ENCODE assay signal across 20 cellular contexts in the genomic region with DNA sequence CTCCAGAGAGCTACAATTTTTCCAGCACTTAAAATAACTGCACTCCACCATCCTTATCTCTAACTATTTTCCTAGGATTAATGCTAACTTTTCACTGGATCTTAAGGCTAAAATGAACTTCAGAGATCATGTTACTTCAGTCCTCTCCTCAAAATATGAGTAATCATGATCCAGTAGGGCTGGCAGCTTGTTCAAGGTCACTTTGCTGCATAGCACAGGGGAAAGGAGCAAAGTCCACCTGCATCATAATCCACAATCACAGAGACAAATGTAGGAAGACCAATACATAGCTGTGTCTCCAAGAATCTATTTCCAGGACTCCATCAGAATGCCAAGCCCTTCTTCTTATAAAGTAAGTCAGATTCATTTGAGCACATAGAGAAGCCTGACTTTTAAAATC.
"Had no signal": no experiment of that assay in that cellular context is flagged by ENCODE, and none has a peak within 500 bp of the region (broad histone marks: within the 10 kb centered on the region; RNA-seq: fewer than 3 reads in every experiment).

No MANE protein-coding gene starts in this region.

- H3K9me3 ChIP-seq: mucosa of descending colon, prostate gland had no signal

- H3K36me3 ChIP-seq: prostate gland had no signal

- ATAC-seq: activated CD4-positive, alpha-beta T cell treated with anti-CD3 and anti-CD28 coated beads for 36 hours; activated naive CD8-positive, alpha-beta T cell treated with anti-CD3 and anti-CD28 coated beads, Interleukin-2, amount 50 U/mL, for 24 hours; activated T-cell treated with anti-CD3 and anti-CD28 coated beads, Interleukin-2, amount 50 U/mL, for 72 hours; esophagus mucosa; mucosa of descending colon; natural killer cell treated with Interleukin-12 subunit alpha and Interleukin-12 subunit beta and Interleukin-15 and Interleukin-18, amount 100 ng/mL, for 72 hours; sciatic nerve; stimulated activated naive B cell treated with anti-CD40 and anti-IgM and Interleukin-4, amounts not matched to agents 10 μg/mL and 1 μg/mL and 100 μg/mL, for 72 hours; T-cell had no signal

- H3K4me3 ChIP-seq: lung, mucosa of descending colon, prostate gland had no signal

- DNase-seq: activated CD4-positive, alpha-beta memory T cell treated with anti-CD3 and anti-CD28 coated beads, Interleukin-2, amount 10 ng/mL, durations not matched to agents 7 days and 5 days; activated CD4-positive, alpha-beta T cell treated with anti-CD3 and anti-CD28 coated beads for 36 hours; activated CD8-positive, alpha-beta memory T cell treated with anti-CD3 and anti-CD28 coated beads, Interleukin-2, amount 50 U/mL, for 4 hours; activated naive CD4-positive, alpha-beta T cell; activated naive CD8-positive, alpha-beta T cell treated with anti-CD3 and anti-CD28 coated beads, Interleukin-2, amount 50 U/mL, for 24 hours; activated T-cell treated with anti-CD3 and anti-CD28 coated beads, Interleukin-2, amount 50 U/mL, for 72 hours; kidney; mucosa of descending colon; occipital lobe; stimulated activated CD4-positive, alpha-beta T cell treated with anti-CD3 and anti-CD28 coated beads, Interleukin-2, amount 100 ng/mL, for 24 hours; stimulated activated naive B cell treated with anti-CD40 and anti-IgM and Interleukin-4, amounts not matched to agents 10 μg/mL and 1 μg/mL and 100 μg/mL, for 72 hours; substantia nigra; T-cell; T1000; trophoblast cell had no signal

- H3K27ac ChIP-seq: prostate gland had no signal

- H3K4me1 ChIP-seq: prostate gland had no signal
